Comparison of ENCODE assay signal across 19 cellular contexts in the genomic region with DNA sequence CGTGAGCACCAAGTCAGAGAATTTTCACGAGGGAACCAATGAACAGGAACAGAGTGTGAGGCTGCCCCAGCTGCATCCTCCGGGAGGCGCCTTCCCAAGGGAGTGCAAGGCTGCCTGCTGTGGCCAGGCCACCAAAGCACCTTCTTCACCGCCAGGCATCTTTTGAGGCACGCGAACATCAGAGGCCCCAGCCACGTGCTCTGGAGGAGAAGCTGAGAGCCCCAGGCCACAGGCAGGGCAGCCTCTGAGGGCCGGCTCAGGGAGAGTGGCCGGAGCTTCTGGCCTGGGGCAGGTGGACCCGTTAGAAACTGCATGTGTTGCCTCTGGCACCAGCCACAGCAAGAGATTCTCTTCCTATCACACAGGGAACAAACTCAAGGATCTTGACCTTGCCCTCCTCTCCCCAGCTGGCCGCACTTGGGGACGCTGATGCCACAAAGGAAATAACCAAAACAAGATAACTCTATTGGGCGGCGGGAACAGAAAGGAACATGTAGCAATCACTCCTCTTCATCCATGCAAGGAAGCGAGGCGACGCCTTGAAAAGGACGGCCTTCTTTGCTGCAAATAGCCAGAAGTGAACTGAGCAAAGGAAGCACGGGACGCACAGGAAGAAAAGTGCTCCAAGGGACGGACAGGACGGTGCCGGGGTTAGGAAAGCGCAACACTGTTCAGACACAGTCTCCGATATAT. TPM values are rescaled to one million over a fixed set of nuclear protein-coding genes. Genes with fewer than 3 reads are reported as not detected.
DNase-seq lines count a peak whose midpoint lies in the region; ATAC-seq and TF ChIP-seq lines count a peak whose summit lies in the region.
"Had no signal": no experiment of that assay in that cellular context is flagged by ENCODE, and none has a peak within 500 bp of the region (broad histone marks: within the 10 kb centered on the region; RNA-seq: fewer than 3 reads in every experiment).

No MANE protein-coding gene starts in this region.

- intact Hi-C loops in posterior vena cava (cut with DNase I): no loop called here

- ATAC-seq in GM21723 (IDR thresholded peaks at IDR 0.05; ENCODE audit: unreplicated experiment): no peak
- ATAC-seq: activated T-cell treated with anti-CD3 and anti-CD28 coated beads, Interleukin-2, amount 50 U/mL, for 72 hours had no signal

- H3K4me3 ChIP-seq in NB4 (ENCODE audit: low read depth, low read length): no peak overlapping the region
- H3K4me3 ChIP-seq: HAP-1, SJSA1, stomach had no signal

- peaks cover 7% of the 10 kb centered on the region for H3K36me3 Mint-ChIP-seq in endothelial cell (ENCODE audit: low read depth, unreplicated experiment)

- TF ChIP-seq CTCF in NB4 (IDR thresholded peaks at IDR 0.05; ENCODE audit: low read depth, low read length) (no peak), endothelial cell (IDR thresholded peaks at IDR 0.05; ENCODE audit: unreplicated experiment) (no peak), GM10266 (IDR thresholded peaks at IDR 0.05; ENCODE audit: control insufficient read depth, insufficient read depth, low read depth, missing control alignments) (no peak)

- H3K27ac Mint-ChIP-seq in endothelial cell (ENCODE audit: unreplicated experiment): peak overlapping the region; percentile 27
- H3K27ac Mint-ChIP-seq: activated T-cell treated with anti-CD3 and anti-CD28 coated beads, Interleukin-2, amount 50 U/mL, for 72 hours had no signal

- DNase-seq in ELF-1 (ENCODE audit: low read depth, low spot score) (peak; percentile 26), NB4 (ENCODE audit: low read depth) (peak; percentile 40), endothelial cell (ENCODE audit: low spot score) (no peak), posterior vena cava (ENCODE audit: low spot score) (peak; percentile 68), NCI-H2171 treated with DMSO at 0.1 percent for 48 hours (lab: John Stamatoyannopoulos, UW) (no peak), dedifferentiated amniotic fluid mesenchymal stem cell (ENCODE audit: extremely low spot score) (no peak), GM10266 (ENCODE audit: extremely low spot score) (no peak)
- DNase-seq: activated T-cell treated with anti-CD3 and anti-CD28 coated beads, Interleukin-2, amount 50 U/mL, for 72 hours; anterior cingulate cortex; C1 segment of cervical spinal cord; DMS153; midbrain; NCI-H1417; NCI-H2227 treated with DMSO at 0.1 percent for 48 hours; small intestine; stomach had no signal

- TF ChIP-seq POLR2A in NB4 (IDR thresholded peaks at IDR 0.05; ENCODE audit: extremely low read depth, insufficient read length): no peak

- no peaks in the 10 kb centered on the region for H3K9me3 Mint-ChIP-seq in endothelial cell (ENCODE audit: unreplicated experiment)

- H3K4me3 Mint-ChIP-seq in endothelial cell (ENCODE audit: unreplicated experiment): no peak overlapping the region
- H3K4me3 Mint-ChIP-seq: activated T-cell treated with anti-CD3 and anti-CD28 coated beads, Interleukin-2, amount 50 U/mL, for 72 hours had no signal

- H3K4me1 Mint-ChIP-seq in endothelial cell (ENCODE audit: unreplicated experiment): peaks cover 16% of the 10 kb centered on the region

- peaks cover 5% of the 10 kb centered on the region for H3K27me3 Mint-ChIP-seq in endothelial cell (ENCODE audit: unreplicated experiment)

RNA-seq across cellular contexts. Expression of gene GAS6, which starts 19.9 kb away (rescaled TPM):
- total RNA-seq in endothelial cell (ENCODE audit: unreplicated experiment): 19.8 TPM
- 100 to 1,000 TPM; 201 to 215 TPM for total RNA-seq in posterior vena cava

Comparison
In these comparisons a context has a peak if more than half of its experiments do, and no peak if none do; other contexts are left out.
1. DNase-seq: peak in ELF-1 (single experiment), NB4 (single experiment) and posterior vena cava (single experiment); none in endothelial cell (single experiment), NCI-H2171 treated with DMSO at 0.1 percent for 48 hours (single experiment), dedifferentiated amniotic fluid mesenchymal stem cell (single experiment) and GM10266 (single experiment).